In genomic region chr3:194623449-194624290, GRCh38 we compare ENCODE assay signal across 28 cellular contexts. TPM values are rescaled to one million over a fixed set of nuclear protein-coding genes. Genes with fewer than 3 reads are reported as not detected.
A peak's percentile ranks its signal among the peaks of the same experiment; 100 is the strongest.
DNase-seq lines count a peak whose midpoint lies in the region; ATAC-seq and TF ChIP-seq lines count a peak whose summit lies in the region.
"Had no signal": no experiment of that assay in that cellular context is flagged by ENCODE, and none has a peak within 500 bp of the region (broad histone marks: within the 10 kb centered on the region; RNA-seq: fewer than 3 reads in every experiment).

No MANE protein-coding gene starts in this region.

- no peaks in the 10 kb centered on the region for H3K9me3 ChIP-seq in DND-41 (ENCODE audit: insufficient read depth, low read length, severe bottlenecking)
- H3K9me3 ChIP-seq: left lung, neutrophil, SJSA1, suprapubic skin, upper lobe of right lung had no signal

- H3K9ac ChIP-seq in DND-41 (ENCODE audit: low read depth, low read length) = no peak overlapping the region

- no peaks in the 10 kb centered on the region for H3K79me2 ChIP-seq in DND-41 (ENCODE audit: insufficient read depth, low read length)

- peaks cover 46% of the 10 kb centered on the region for H3K36me3 Mint-ChIP-seq in endothelial cell (ENCODE audit: low read depth, unreplicated experiment)
- H3K36me3 Mint-ChIP-seq: IgD-negative memory B cell; stimulated activated naive B cell treated with anti-CD40 and anti-IgM and Interleukin-4, amounts not matched to agents 10 μg/mL and 1 μg/mL and 100 μg/mL, for 72 hours; T-cell had no signal

- no peak overlapping the region for H3K4me3 ChIP-seq in DND-41 (ENCODE audit: low read depth in 1 of 2, low read length in 2 of 2)
- H3K4me3 ChIP-seq: left lung, SJSA1, suprapubic skin, upper lobe of right lung had no signal

- no peak for DNase-seq in DND-41
- DNase-seq in OCI-M1 (lab: John Stamatoyannopoulos, UW) = peak; percentile 53
- no peak for DNase-seq in endothelial cell (ENCODE audit: low spot score)
- DNase-seq in posterior vena cava (ENCODE audit: low spot score) = peak; percentile 76
- DNase-seq in mesenteric fat pad (ENCODE audit: low spot score) = no peak
- no peak for DNase-seq in NCI-H524 treated with DMSO at 0.1 percent for 48 hours (lab: John Stamatoyannopoulos, UW)
- no peak for DNase-seq in SHP77 treated with DMSO at 0.1 percent for 48 hours (lab: John Stamatoyannopoulos, UW)
- DNase-seq: activated CD4-positive, CD25-positive, alpha-beta regulatory T cell; activated gamma-delta T cell treated with Interleukin-2 at 50 U/mL for 16 hours; activated T-cell treated with anti-CD3 and anti-CD28 coated beads, Interleukin-2, amount 50 U/mL, for 4 hours; CD4-positive, alpha-beta T cell; cortex of kidney; effector memory CD4-positive, alpha-beta T cell; erythroblast; GOT3; mesenchymal stem cell; NCI-H1092; NCI-H1694; NCI-H446 treated with DMSO at 0.1 percent for 48 hours; stimulated activated naive B cell treated with anti-CD40 and anti-IgM and Interleukin-4, amounts not matched to agents 10 μg/mL and 1 μg/mL and 100 μg/mL, for 72 hours; T-cell; upper lobe of right lung had no signal

- H2AFZ ChIP-seq in DND-41 (ENCODE audit: low read depth, low read length) = no peak overlapping the region

- peaks cover 4% of the 10 kb centered on the region for H3K27me3 Mint-ChIP-seq in endothelial cell (ENCODE audit: unreplicated experiment)
- H3K27me3 Mint-ChIP-seq: CD4-positive, alpha-beta T cell; IgD-negative memory B cell; stimulated activated naive B cell treated with anti-CD40 and anti-IgM and Interleukin-4, amounts not matched to agents 10 μg/mL and 1 μg/mL and 100 μg/mL, for 72 hours; T-cell had no signal

- H3K9me3 Mint-ChIP-seq in endothelial cell (ENCODE audit: unreplicated experiment) = no peaks in the 10 kb centered on the region
- H3K9me3 Mint-ChIP-seq: activated T-cell treated with anti-CD3 and anti-CD28 coated beads, Interleukin-2, amount 50 U/mL, for 4 hours; CD4-positive, alpha-beta T cell; IgD-negative memory B cell; stimulated activated naive B cell treated with anti-CD40 and anti-IgM and Interleukin-4, amounts not matched to agents 10 μg/mL and 1 μg/mL and 100 μg/mL, for 72 hours; T-cell had no signal

- no peak overlapping the region for H3K27ac Mint-ChIP-seq in endothelial cell (ENCODE audit: unreplicated experiment)
- H3K27ac Mint-ChIP-seq: CD4-positive, alpha-beta T cell; stimulated activated naive B cell treated with anti-CD40 and anti-IgM and Interleukin-4, amounts not matched to agents 10 μg/mL and 1 μg/mL and 100 μg/mL, for 72 hours; T-cell had no signal

- H3K27ac ChIP-seq in DND-41 (ENCODE audit: low read length) = no peak overlapping the region
- H3K27ac ChIP-seq: left lung, neutrophil, SJSA1, suprapubic skin, upper lobe of right lung had no signal

- TF ChIP-seq CTCF in DND-41 (IDR thresholded peaks at IDR 0.05; ENCODE audit: borderline replicate concordance, extremely low read depth, low read length, poor library complexity, severe bottlenecking) (no peak), endothelial cell (IDR thresholded peaks at IDR 0.05; ENCODE audit: unreplicated experiment) (peak; percentile 21)

- H3K4me1 ChIP-seq in DND-41 (ENCODE audit: insufficient read depth, low read length) = no peaks in the 10 kb centered on the region
- H3K4me1 ChIP-seq: suprapubic skin had no signal

- intact Hi-C loops in posterior vena cava (cut with DNase I) = no loop called here

- ATAC-seq in DND-41 (ENCODE audit: insufficient read depth, low read depth) = peak; percentile 31; the same call in 1 of the 3 replicates
- ATAC-seq in HG02970 (IDR thresholded peaks at IDR 0.05; ENCODE audit: low FRiP score, unreplicated experiment) = no peak
- ATAC-seq: activated T-cell treated with anti-CD3 and anti-CD28 coated beads, Interleukin-2, amount 50 U/mL, for 4 hours; left lung; stimulated activated naive B cell treated with anti-CD40 and anti-IgM and Interleukin-4, amounts not matched to agents 10 μg/mL and 1 μg/mL and 100 μg/mL, for 72 hours; T-cell; upper lobe of right lung had no signal

- H3K4me2 ChIP-seq in DND-41 (ENCODE audit: insufficient read depth, low read length) = no peak overlapping the region

- no peak overlapping the region for H3K4me3 Mint-ChIP-seq in endothelial cell (ENCODE audit: unreplicated experiment)
- H3K4me3 Mint-ChIP-seq: activated T-cell treated with anti-CD3 and anti-CD28 coated beads, Interleukin-2, amount 50 U/mL, for 4 hours; CD4-positive, alpha-beta T cell; IgD-negative memory B cell; stimulated activated naive B cell treated with anti-CD40 and anti-IgM and Interleukin-4, amounts not matched to agents 10 μg/mL and 1 μg/mL and 100 μg/mL, for 72 hours; T-cell had no signal

- H3K27me3 ChIP-seq in DND-41 (ENCODE audit: insufficient read depth, low read length, poor library complexity) = no peaks in the 10 kb centered on the region
- H3K27me3 ChIP-seq: left lung, neutrophil, SJSA1, suprapubic skin, upper lobe of right lung had no signal

- no peaks in the 10 kb centered on the region for H3K4me1 Mint-ChIP-seq in endothelial cell (ENCODE audit: unreplicated experiment)
- H3K4me1 Mint-ChIP-seq: IgD-negative memory B cell; stimulated activated naive B cell treated with anti-CD40 and anti-IgM and Interleukin-4, amounts not matched to agents 10 μg/mL and 1 μg/mL and 100 μg/mL, for 72 hours; T-cell had no signal

- H3K36me3 ChIP-seq in DND-41 (ENCODE audit: insufficient read depth, low read length) = peaks cover 60% of the 10 kb centered on the region

- no peaks in the 10 kb centered on the region; the same call in 1 of the 2 replicates for H4K20me1 ChIP-seq in DND-41 (ENCODE audit: insufficient read depth, low read length)

RNA-seq across cellular contexts. Expression of gene TMEM44, which starts 9.5 kb away (rescaled TPM):
- total RNA-seq in endothelial cell (ENCODE audit: unreplicated experiment) (51.1 TPM), posterior vena cava (1 to 10 TPM; 9.2 to 9.4 TPM), mesenteric fat pad (12.4 TPM)

RNA-seq across cellular contexts. Expression of gene LSG1, which starts 48.3 kb away (rescaled TPM):
- 35.8 TPM for total RNA-seq in endothelial cell (ENCODE audit: unreplicated experiment)
- total RNA-seq in posterior vena cava = 10 to 100 TPM; 20.7 to 28.5 TPM
- total RNA-seq in mesenteric fat pad = 37.6 TPM

Comparison
In these comparisons a context has a peak if more than half of its experiments do, and no peak if none do; other contexts are left out.
1. DNase-seq: peak in OCI-M1 (single experiment) and posterior vena cava (single experiment); none in DND-41 (single experiment), endothelial cell (single experiment), mesenteric fat pad (single experiment), NCI-H524 treated with DMSO at 0.1 percent for 48 hours (single experiment) and SHP77 treated with DMSO at 0.1 percent for 48 hours (single experiment).